Comparison of ENCODE assay signal across 8 cellular contexts in the genomic region with DNA sequence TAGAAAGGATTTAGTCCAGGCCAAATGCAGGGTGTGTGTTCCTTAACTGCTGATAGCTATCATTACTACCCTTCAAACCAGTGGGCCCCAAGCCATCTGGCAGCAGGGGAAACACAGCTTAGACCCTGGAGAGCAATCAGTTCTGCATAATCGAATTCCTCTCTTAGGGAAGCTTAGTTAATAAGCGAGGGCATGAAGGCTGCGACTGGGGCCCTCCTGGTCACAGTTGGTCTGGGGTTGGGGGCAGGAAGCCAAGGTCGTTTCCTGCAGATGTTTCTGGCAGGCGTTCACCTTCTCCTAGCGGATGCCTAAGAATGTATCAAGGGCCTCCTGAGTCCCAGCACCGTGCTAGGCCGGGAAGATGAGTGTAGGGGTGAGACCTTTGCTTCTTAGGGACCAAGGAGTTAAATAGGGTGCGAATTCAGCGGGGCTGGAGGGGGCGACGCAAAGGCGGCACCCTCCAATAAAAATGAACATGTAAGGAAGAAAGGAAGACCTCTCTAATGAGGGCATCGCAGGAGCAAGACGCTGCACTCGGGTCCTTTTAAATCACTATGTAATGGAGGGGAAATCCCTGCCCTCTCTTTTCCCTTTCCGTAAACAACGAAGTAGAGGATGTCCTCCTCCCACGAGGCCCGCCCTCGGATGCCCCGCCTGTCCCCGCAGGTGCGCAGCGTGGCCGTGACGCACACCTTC. TPM values are rescaled to one million over a fixed set of nuclear protein-coding genes. Genes with fewer than 3 reads are reported as not detected.
DNase-seq lines count a peak whose midpoint lies in the region; ATAC-seq and TF ChIP-seq lines count a peak whose summit lies in the region.

No MANE protein-coding gene starts in this region.

- H3K36me3 Mint-ChIP-seq in activated CD8-positive, alpha-beta memory T cell treated with anti-CD3 and anti-CD28 coated beads, Interleukin-2, amount 10 ng/mL, durations not matched to agents 7 days and 5 days, result no peaks in the 10 kb centered on the region

- DNase-seq in LoVo (ENCODE audit: low spot score), result peak; percentile 51
- peak; percentile 91 for DNase-seq in activated CD8-positive, alpha-beta memory T cell treated with anti-CD3 and anti-CD28 coated beads, Interleukin-2, amount 10 ng/mL, durations not matched to agents 7 days and 5 days
- no peak for DNase-seq in thoracic aorta (ENCODE audit: low spot score)
- no peak for DNase-seq in middle frontal gyrus (ENCODE audit: extremely low spot score, low spot score)

- ATAC-seq in GM18909 (IDR thresholded peaks at IDR 0.05; ENCODE audit: poor library complexity, unreplicated experiment), result peak; percentile 17
- ATAC-seq in activated CD8-positive, alpha-beta memory T cell treated with anti-CD3 and anti-CD28 coated beads, Interleukin-2, amount 10 ng/mL, durations not matched to agents 7 days and 5 days, result peak; percentile 29
- ATAC-seq in esophagus mucosa, result peak; percentile 60
- ATAC-seq in thoracic aorta (ENCODE audit: insufficient number of reproducible peaks, low FRiP score, low read depth), result no peak

- H3K36me3 ChIP-seq in ACC112 (ENCODE audit: insufficient read depth, low read length) (no peaks in the 10 kb centered on the region), neuron (ENCODE audit: insufficient read depth, low read length) (no peaks in the 10 kb centered on the region), thoracic aorta (no peaks in the 10 kb centered on the region)

- H3K4me3 ChIP-seq in ACC112 (ENCODE audit: low read depth, low read length) (peak overlapping the region; percentile 80), neuron (ENCODE audit: low read length) (peak overlapping the region; percentile 68), thoracic aorta (peak overlapping the region; percentile 79)

- TF ChIP-seq CTCF in thoracic aorta (IDR thresholded peaks at IDR 0.05), result no peak

- H3K27me3 Mint-ChIP-seq in activated CD8-positive, alpha-beta memory T cell treated with anti-CD3 and anti-CD28 coated beads, Interleukin-2, amount 10 ng/mL, durations not matched to agents 7 days and 5 days, result no peaks in the 10 kb centered on the region

- no peak overlapping the region for H3K27ac ChIP-seq in ACC112 (ENCODE audit: low read depth, low read length)
- H3K27ac ChIP-seq in thoracic aorta, result peak overlapping the region; percentile 62

- peak overlapping the region; percentile 86 for H3K4me3 Mint-ChIP-seq in activated CD8-positive, alpha-beta memory T cell treated with anti-CD3 and anti-CD28 coated beads, Interleukin-2, amount 10 ng/mL, durations not matched to agents 7 days and 5 days

- H3K9me3 ChIP-seq in neuron (ENCODE audit: low read length) (no peaks in the 10 kb centered on the region), thoracic aorta (no peaks in the 10 kb centered on the region)

- H3K9me3 Mint-ChIP-seq in activated CD8-positive, alpha-beta memory T cell treated with anti-CD3 and anti-CD28 coated beads, Interleukin-2, amount 10 ng/mL, durations not matched to agents 7 days and 5 days (ENCODE audit: low read depth), result no peaks in the 10 kb centered on the region

- H3K27ac Mint-ChIP-seq in activated CD8-positive, alpha-beta memory T cell treated with anti-CD3 and anti-CD28 coated beads, Interleukin-2, amount 10 ng/mL, durations not matched to agents 7 days and 5 days, result peak overlapping the region; percentile 98

- H3K79me2 ChIP-seq in ACC112 (ENCODE audit: control insufficient read depth, insufficient read depth, low read length, unreplicated experiment), result no peaks in the 10 kb centered on the region

- CTCF ChIA-PET in activated CD8-positive, alpha-beta memory T cell treated with anti-CD3 and anti-CD28 coated beads, Interleukin-2, amount 10 ng/mL, durations not matched to agents 7 days and 5 days (lab: Charles Lee), result interaction anchor here (0.7 to 13.1 kb wide), 22 partner anchors 9 to 533 kb away, joined by 3 to 204 read pairs (median 8); a partner anchor contains a TSS

- H3K27me3 ChIP-seq in ACC112 (ENCODE audit: insufficient read depth, low read length) (no peaks in the 10 kb centered on the region), neuron (ENCODE audit: insufficient read depth, low read length) (no peaks in the 10 kb centered on the region), thoracic aorta (replicated peaks; ENCODE audit: insufficient read depth) (no peaks in the 10 kb centered on the region)

- H3K4me1 ChIP-seq in ACC112 (ENCODE audit: control insufficient read depth, insufficient read depth, low read length, unreplicated experiment), result peaks cover 19% of the 10 kb centered on the region
- H3K4me1 ChIP-seq in neuron (ENCODE audit: insufficient read depth, low read length), result peaks cover 18% of the 10 kb centered on the region
- peaks cover 15 to 30% of the 10 kb centered on the region in 2 donors for H3K4me1 ChIP-seq in thoracic aorta (ENCODE audit: control insufficient read depth in 1 of 2, low read depth in 2 of 2)

- peaks cover 42% of the 10 kb centered on the region for H3K4me1 Mint-ChIP-seq in activated CD8-positive, alpha-beta memory T cell treated with anti-CD3 and anti-CD28 coated beads, Interleukin-2, amount 10 ng/mL, durations not matched to agents 7 days and 5 days

- H2AFZ ChIP-seq in ACC112 (ENCODE audit: low read length, unreplicated experiment) (peak overlapping the region; percentile 72), neuron (ENCODE audit: low read depth, low read length) (peak overlapping the region; percentile 90)

RNA-seq across cellular contexts. Expression of a gene that starts 16.5 kb away (rescaled TPM):
- 10 to 100 TPM; 34.8 to 36.7 TPM for total RNA-seq in activated CD8-positive, alpha-beta memory T cell treated with anti-CD3 and anti-CD28 coated beads, Interleukin-2, amount 10 ng/mL, durations not matched to agents 7 days and 5 days
- 15.1 TPM for total RNA-seq in esophagus mucosa
- 10 to 100 TPM; 35.1 to 38.2 TPM for total RNA-seq in thoracic aorta

RNA-seq across cellular contexts. Expression of a gene that starts 27.3 kb away (rescaled TPM):
- under 1 TPM in 1 of 2 experiments, not detected in 1; 0.18 TPM for total RNA-seq in activated CD8-positive, alpha-beta memory T cell treated with anti-CD3 and anti-CD28 coated beads, Interleukin-2, amount 10 ng/mL, durations not matched to agents 7 days and 5 days
- total RNA-seq in esophagus mucosa (not detected), thoracic aorta (not detected)

Comparison
In these comparisons a context has a peak if more than half of its experiments do, and no peak if none do; other contexts are left out.
1. DNase-seq: peak in LoVo (single experiment) and activated CD8-positive, alpha-beta memory T cell treated with anti-CD3 and anti-CD28 coated beads, Interleukin-2, amount 10 ng/mL, durations not matched to agents 7 days and 5 days (single experiment); none in thoracic aorta (single experiment) and middle frontal gyrus (single experiment).
2. Peak in every context shown above with its lines, with median percentiles within 50 percentile points of each other: H3K4me3 ChIP-seq.